In the genomic region with DNA sequence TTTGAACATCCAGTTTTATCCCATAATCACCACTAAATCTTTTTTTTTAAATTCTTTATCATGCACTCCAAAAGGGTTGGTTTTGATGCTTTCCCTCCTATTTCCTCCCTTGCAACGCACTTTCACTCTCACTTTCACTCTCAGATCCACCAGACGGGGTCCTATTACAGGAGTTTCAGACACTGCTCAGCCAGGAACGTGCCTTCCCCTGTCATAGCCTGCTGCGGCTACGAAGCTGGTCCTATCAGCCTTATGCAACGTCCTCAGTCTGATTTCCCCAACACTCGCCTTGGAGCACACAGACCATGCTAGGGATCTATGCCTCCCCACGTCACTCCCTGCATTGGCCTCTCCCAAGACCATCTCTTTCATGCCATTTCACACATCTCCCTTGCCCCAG, we compare ENCODE assay signal across 9 cellular contexts. TPM values are rescaled to one million over a fixed set of nuclear protein-coding genes. Genes with fewer than 3 reads are reported as not detected.
A peak's percentile ranks its signal among the peaks of the same experiment; 100 is the strongest.
DNase-seq lines count a peak whose midpoint lies in the region; ATAC-seq, FAIRE-seq and TF ChIP-seq lines count a peak whose summit lies in the region.
"Had no signal": no experiment of that assay in that cellular context is flagged by ENCODE, and none has a peak within 500 bp of the region (broad histone marks: within the 10 kb centered on the region; RNA-seq: fewer than 3 reads in every experiment).

No MANE protein-coding gene starts in this region.

- peaks cover 30% of the 10 kb centered on the region for H3K9me3 Mint-ChIP-seq in activated naive CD8-positive, alpha-beta T cell treated with anti-CD3 and anti-CD28 coated beads for 36 hours

- peaks cover 5 to 21% (median 7%) of the 10 kb centered on the region in 3 donors for H3K9me3 ChIP-seq in tibial artery

- no peaks in the 10 kb centered on the region for H3K27me3 ChIP-seq in tibial artery

- no peaks in the 10 kb centered on the region for H3K36me3 ChIP-seq in tibial artery

- ATAC-seq in GM21723 (IDR thresholded peaks at IDR 0.05; ENCODE audit: unreplicated experiment) = peak; percentile 86
- ATAC-seq in left colon = peak; percentile 64

- H3K4me1 Mint-ChIP-seq in activated naive CD8-positive, alpha-beta T cell treated with anti-CD3 and anti-CD28 coated beads for 36 hours = peaks cover 17% of the 10 kb centered on the region

- H3K4me3 Mint-ChIP-seq in activated naive CD8-positive, alpha-beta T cell treated with anti-CD3 and anti-CD28 coated beads for 36 hours = peak overlapping the region; percentile 86

- TF ChIP-seq CTCF in tibial artery (IDR thresholded peaks at IDR 0.05) = no peak

- FAIRE-seq in GM12891 (lab: Jason Lieb, UNC) = peak; percentile 85

- H3K27me3 Mint-ChIP-seq in activated naive CD8-positive, alpha-beta T cell treated with anti-CD3 and anti-CD28 coated beads for 36 hours = peaks cover 5% of the 10 kb centered on the region

- peaks cover 14% of the 10 kb centered on the region for H3K36me3 Mint-ChIP-seq in activated naive CD8-positive, alpha-beta T cell treated with anti-CD3 and anti-CD28 coated beads for 36 hours

- peak overlapping the region; percentile 56 to 60 for H3K4me3 ChIP-seq in tibial artery

- H3K4me1 ChIP-seq in tibial artery = peaks cover 0 to 16% (median 14%) of the 10 kb centered on the region in 4 donors

- DNase-seq in GM12891 (ENCODE audit: insufficient read length, low spot score) (no peak), M059J (ENCODE audit: low read depth) (peak; percentile 31), left colon (peak; percentile 23 to 29), tibial artery (no peak), anterior cingulate cortex (lab: John Stamatoyannopoulos, UW) (no peak), GM19240 (ENCODE audit: insufficient read length, low spot score) (no peak)
- DNase-seq in activated naive CD8-positive, alpha-beta T cell treated with anti-CD3 and anti-CD28 coated beads for 36 hours = peak; percentile 27

- intact Hi-C loops in left colon (cut with DNase I, micrococcal nuclease) (no loop called here), tibial artery (cut with DNase I; ENCODE audit: low total_unique reads) (no loop called here)

- TF ChIP-seq POLR2A in GM12891 (IDR thresholded peaks at IDR 0.05; ENCODE audit: low read depth, low read length) = no peak

- peak overlapping the region; percentile 48 to 68 for H3K27ac ChIP-seq in tibial artery

- peak overlapping the region; percentile 92 for H3K27ac Mint-ChIP-seq in activated naive CD8-positive, alpha-beta T cell treated with anti-CD3 and anti-CD28 coated beads for 36 hours

TF ChIP-seq in GM12891, 5 proteins besides CTCF, POLR2A, EP300 and RAD21:
- TF ChIP-seq TAF1 (IDR thresholded peaks at IDR 0.05; ENCODE audit: low read depth, low read length) (no peak), POU2F2 (IDR thresholded peaks at IDR 0.05; ENCODE audit: low read depth, low read length) (no peak), SPI1 (IDR thresholded peaks at IDR 0.05; ENCODE audit: low read depth, low read length) (no peak)

RNA-seq across cellular contexts. Expression of gene ZPBP, which starts 23.4 kb away (rescaled TPM):
- not detected for polyA plus RNA-seq in GM12891 (2012; ENCODE audit: low read depth, missing spikeins)
- not detected in 2 replicates for total RNA-seq in M059J (2014; rRNA removed; shearing (Covaris generic))
- total RNA-seq in activated naive CD8-positive, alpha-beta T cell treated with anti-CD3 and anti-CD28 coated beads for 36 hours = under 1 TPM in 1 of 2 experiments, not detected in 1; 0.37 TPM
- total RNA-seq in left colon = not detected
- total RNA-seq: T-helper 1 cell treated with Interleukin-12 subunit alpha and Interleukin-12 subunit beta and Interleukin-4 antibody, amounts not matched to agents 30 ng/mL and 1 ng/mL, for 36 hours had no signal

Comparison
In these comparisons a context has a peak if more than half of its experiments do, and no peak if none do; other contexts are left out.
1. DNase-seq: peak in M059J (single experiment), activated naive CD8-positive, alpha-beta T cell treated with anti-CD3 and anti-CD28 coated beads for 36 hours (single experiment) and left colon (2 of 2); none in GM12891 (single experiment), tibial artery (0 of 2), anterior cingulate cortex (0 of 58) and GM19240 (single experiment).